Comparison of ENCODE assay signal across 40 cellular contexts in the genomic region with DNA sequence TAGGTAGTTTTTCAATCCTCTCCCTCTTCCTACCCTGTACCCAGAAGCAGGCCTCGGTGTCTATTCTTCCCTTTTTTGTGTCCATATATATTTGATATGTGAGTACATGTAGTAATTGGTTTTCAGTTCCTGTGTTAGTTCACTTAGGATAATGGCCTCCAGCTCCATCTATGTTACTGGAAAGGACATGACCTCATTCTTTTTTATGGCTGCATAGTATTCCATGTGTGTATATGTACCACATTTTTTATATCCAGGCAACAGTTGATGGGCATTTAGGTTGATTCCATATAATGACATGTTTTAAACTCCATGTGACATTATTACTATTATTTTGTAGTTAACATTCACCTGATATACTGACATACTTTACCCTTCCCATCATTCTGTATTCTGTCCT. TPM values are rescaled to one million over a fixed set of nuclear protein-coding genes. Genes with fewer than 3 reads are reported as not detected.
"Had no signal": no experiment of that assay in that cellular context is flagged by ENCODE, and none has a peak within 500 bp of the region (broad histone marks: within the 10 kb centered on the region; RNA-seq: fewer than 3 reads in every experiment).

No MANE protein-coding gene starts in this region.

- H3K36me3 Mint-ChIP-seq: activated naive CD4-positive, alpha-beta T cell treated with anti-CD3 and anti-CD28 coated beads, Interleukin-2, amount 10 ng/mL, durations not matched to agents 7 days and 5 days; activated naive CD8-positive, alpha-beta T cell; activated naive CD8-positive, alpha-beta T cell treated with anti-CD3 and anti-CD28 coated beads for 36 hours; activated naive CD8-positive, alpha-beta T cell treated with anti-CD3 and anti-CD28 coated beads, Interleukin-2, amount 10 ng/mL, durations not matched to agents 7 days and 5 days had no signal

- FAIRE-seq: astrocyte, bronchial epithelial cell had no signal

- H3K9me3 Mint-ChIP-seq: activated T-helper 1 cell treated with anti-CD3 and anti-CD28 coated beads, Interleukin-12 subunit alpha, Interleukin-12 subunit beta, Interleukin-2, Interleukin-4 antibody, amounts not matched to agents 30 ng/mL and 10 ng/mL and 1 ng/mL, durations not matched to agents 14 hours and 24 hours and 36 hours had no signal

- H3K27me3 ChIP-seq: adrenal gland, ascending aorta, body of pancreas, brain microvascular endothelial cell, breast epithelium, cardiac muscle cell had no signal

- H3K4me1 ChIP-seq: adrenal gland, ascending aorta, body of pancreas, breast epithelium had no signal

- DNase-seq: activated effector memory CD4-positive, alpha-beta T cell treated with anti-CD3 and anti-CD28 coated beads, Interleukin-2, amount 50 U/mL, for 16 hours; activated effector memory CD4-positive, alpha-beta T cell treated with Interleukin-2 at 50 U/mL for 16 hours; activated gamma-delta T cell; activated gamma-delta T cell treated with Interleukin-2 at 50 U/mL for 16 hours; activated naive CD4-positive, alpha-beta T cell; activated naive CD4-positive, alpha-beta T cell treated with anti-CD3 and anti-CD28 coated beads for 36 hours; activated naive CD4-positive, alpha-beta T cell treated with anti-CD3 and anti-CD28 coated beads, Interleukin-2, amount 10 ng/mL, durations not matched to agents 7 days and 5 days; activated naive CD4-positive, alpha-beta T cell treated with anti-CD3 and anti-CD28 coated beads, Interleukin-2, amount 50 U/mL, for 16 hours; activated naive CD4-positive, alpha-beta T cell treated with Interleukin-2 at 50 U/mL for 16 hours; activated naive CD8-positive, alpha-beta T cell treated with anti-CD3 and anti-CD28 coated beads for 36 hours; activated naive CD8-positive, alpha-beta T cell treated with anti-CD3 and anti-CD28 coated beads, Interleukin-2, amount 10 ng/mL, durations not matched to agents 7 days and 5 days; activated naive CD8-positive, alpha-beta T cell treated with anti-CD3 and anti-CD28 coated beads, Interleukin-2, amount 50 U/mL, for 24 hours; activated T-cell treated with anti-CD3 and anti-CD28 coated beads, Interleukin-2, amount 50 U/mL, for 1 hour; activated T-cell treated with anti-CD3 and anti-CD28 coated beads, Interleukin-2, amount 50 U/mL, for 24 hours; activated T-cell treated with anti-CD3 and anti-CD28 coated beads, Interleukin-2, amount 50 U/mL, for 4 hours; activated T-cell treated with anti-CD3 and anti-CD28 coated beads, Interleukin-2, amount 50 U/mL, for 48 hours; activated T-cell treated with anti-CD3 and anti-CD28 coated beads, Interleukin-2, amount 50 U/mL, for 72 hours; adrenal gland; amniotic stem cell; amygdala; anterior cingulate cortex; aorta; body of pancreas; brain microvascular endothelial cell; caudate nucleus; central memory CD4-positive, alpha-beta T cell; cerebellar nuclear complex had no signal

- H3K27ac Mint-ChIP-seq: activated naive CD4-positive, alpha-beta T cell treated with anti-CD3 and anti-CD28 coated beads for 36 hours; activated naive CD4-positive, alpha-beta T cell treated with anti-CD3 and anti-CD28 coated beads, Interleukin-2, amount 10 ng/mL, durations not matched to agents 7 days and 5 days; activated naive CD4-positive, alpha-beta T cell treated with anti-CD3 and anti-CD28 coated beads, Interleukin-2, amount 50 U/mL, for 24 hours; activated naive CD4-positive, alpha-beta T cell treated with anti-CD3 and anti-CD28 coated beads, Interleukin-2, amount 50 U/mL, for 72 hours; activated naive CD8-positive, alpha-beta T cell; activated naive CD8-positive, alpha-beta T cell treated with anti-CD3 and anti-CD28 coated beads for 36 hours; activated naive CD8-positive, alpha-beta T cell treated with anti-CD3 and anti-CD28 coated beads, Interleukin-2, amount 10 ng/mL, durations not matched to agents 7 days and 5 days; activated naive CD8-positive, alpha-beta T cell treated with anti-CD3 and anti-CD28 coated beads, Interleukin-2, amount 50 U/mL, for 24 hours; activated T-cell treated with anti-CD3 and anti-CD28 coated beads, Interleukin-2, amount 50 U/mL, for 24 hours; activated T-cell treated with anti-CD3 and anti-CD28 coated beads, Interleukin-2, amount 50 U/mL, for 72 hours; activated T-helper 1 cell treated with anti-CD3 and anti-CD28 coated beads, Interleukin-12 subunit alpha, Interleukin-12 subunit beta, Interleukin-2, Interleukin-4 antibody, amounts not matched to agents 30 ng/mL and 10 ng/mL and 1 ng/mL, durations not matched to agents 14 hours and 24 hours and 36 hours; activated T-helper 17 cell treated with anti-CD3 and anti-CD28 coated beads, Interleukin-2, amount 50 U/mL, for 72 hours; activated T-helper 2 cell treated with anti-CD3 and anti-CD28 coated beads, Interferon-gamma antibody, Interleukin-2, Interleukin-4, amounts not matched to agents 10 μg/mL and 5 μg/mL and 100 μg/mL, durations not matched to agents 14 hours and 24 hours and 36 hours; brain had no signal

- H3K4me3 Mint-ChIP-seq: activated naive CD4-positive, alpha-beta T cell treated with anti-CD3 and anti-CD28 coated beads for 36 hours; activated naive CD4-positive, alpha-beta T cell treated with anti-CD3 and anti-CD28 coated beads, Interleukin-2, amount 10 ng/mL, durations not matched to agents 7 days and 5 days; activated naive CD4-positive, alpha-beta T cell treated with anti-CD3 and anti-CD28 coated beads, Interleukin-2, amount 50 U/mL, for 24 hours; activated naive CD8-positive, alpha-beta T cell; activated naive CD8-positive, alpha-beta T cell treated with anti-CD3 and anti-CD28 coated beads for 36 hours; activated naive CD8-positive, alpha-beta T cell treated with anti-CD3 and anti-CD28 coated beads, Interleukin-2, amount 10 ng/mL, durations not matched to agents 7 days and 5 days; activated naive CD8-positive, alpha-beta T cell treated with anti-CD3 and anti-CD28 coated beads, Interleukin-2, amount 50 U/mL, for 24 hours; activated T-cell treated with anti-CD3 and anti-CD28 coated beads, Interleukin-2, amount 50 U/mL, for 24 hours; activated T-cell treated with anti-CD3 and anti-CD28 coated beads, Interleukin-2, amount 50 U/mL, for 4 hours; activated T-cell treated with anti-CD3 and anti-CD28 coated beads, Interleukin-2, amount 50 U/mL, for 72 hours; activated T-helper 1 cell treated with anti-CD3 and anti-CD28 coated beads, Interleukin-12 subunit alpha, Interleukin-12 subunit beta, Interleukin-2, Interleukin-4 antibody, amounts not matched to agents 30 ng/mL and 10 ng/mL and 1 ng/mL, durations not matched to agents 14 hours and 24 hours and 36 hours; activated T-helper 17 cell treated with anti-CD3 and anti-CD28 coated beads, Interleukin-2, amount 50 U/mL, for 72 hours; brain; central memory CD8-positive, alpha-beta T cell had no signal

- H3K27me3 Mint-ChIP-seq: activated naive CD4-positive, alpha-beta T cell treated with anti-CD3 and anti-CD28 coated beads, Interleukin-2, amount 10 ng/mL, durations not matched to agents 7 days and 5 days; brain had no signal

- H3K27ac ChIP-seq: adrenal gland, ascending aorta, body of pancreas, brain microvascular endothelial cell, breast epithelium, cardiac muscle cell had no signal

- H3K4me1 Mint-ChIP-seq: activated naive CD4-positive, alpha-beta T cell treated with anti-CD3 and anti-CD28 coated beads, Interleukin-2, amount 10 ng/mL, durations not matched to agents 7 days and 5 days; activated naive CD4-positive, alpha-beta T cell treated with anti-CD3 and anti-CD28 coated beads, Interleukin-2, amount 50 U/mL, for 24 hours; activated naive CD8-positive, alpha-beta T cell treated with anti-CD3 and anti-CD28 coated beads for 36 hours; activated naive CD8-positive, alpha-beta T cell treated with anti-CD3 and anti-CD28 coated beads, Interleukin-2, amount 10 ng/mL, durations not matched to agents 7 days and 5 days; activated naive CD8-positive, alpha-beta T cell treated with anti-CD3 and anti-CD28 coated beads, Interleukin-2, amount 50 U/mL, for 24 hours; activated T-helper 17 cell treated with anti-CD3 and anti-CD28 coated beads, Interleukin-2, amount 50 U/mL, for 72 hours; brain; central memory CD8-positive, alpha-beta T cell had no signal

- H3K4me3 ChIP-seq: adrenal gland, ascending aorta, body of pancreas, breast epithelium, cardiac muscle cell had no signal

- H3K36me3 ChIP-seq: adrenal gland, ascending aorta, brain microvascular endothelial cell, breast epithelium, cardiac muscle cell had no signal

- H3K9me3 ChIP-seq: adrenal gland, ascending aorta, body of pancreas, breast epithelium had no signal

- ATAC-seq: activated naive CD4-positive, alpha-beta T cell treated with anti-CD3 and anti-CD28 coated beads, Interleukin-2, amount 50 U/mL, for 72 hours; activated naive CD8-positive, alpha-beta T cell treated with anti-CD3 and anti-CD28 coated beads, Interleukin-2, amount 50 U/mL, for 24 hours; activated T-cell treated with anti-CD3 and anti-CD28 coated beads, Interleukin-2, amount 50 U/mL, for 4 hours; activated T-cell treated with anti-CD3 and anti-CD28 coated beads, Interleukin-2, amount 50 U/mL, for 72 hours; activated T-helper 17 cell treated with anti-CD3 and anti-CD28 coated beads, Interleukin-2, amount 50 U/mL, for 72 hours; body of pancreas had no signal

RNA-seq across cellular contexts. Expression of gene CAVIN4, which starts 49.1 kb away (rescaled TPM):
- total RNA-seq: activated naive CD4-positive, alpha-beta T cell treated with anti-CD3 and anti-CD28 coated beads for 36 hours; ascending aorta had no signal
